ENCODE assay signal across 14 cellular contexts in the genomic region with DNA sequence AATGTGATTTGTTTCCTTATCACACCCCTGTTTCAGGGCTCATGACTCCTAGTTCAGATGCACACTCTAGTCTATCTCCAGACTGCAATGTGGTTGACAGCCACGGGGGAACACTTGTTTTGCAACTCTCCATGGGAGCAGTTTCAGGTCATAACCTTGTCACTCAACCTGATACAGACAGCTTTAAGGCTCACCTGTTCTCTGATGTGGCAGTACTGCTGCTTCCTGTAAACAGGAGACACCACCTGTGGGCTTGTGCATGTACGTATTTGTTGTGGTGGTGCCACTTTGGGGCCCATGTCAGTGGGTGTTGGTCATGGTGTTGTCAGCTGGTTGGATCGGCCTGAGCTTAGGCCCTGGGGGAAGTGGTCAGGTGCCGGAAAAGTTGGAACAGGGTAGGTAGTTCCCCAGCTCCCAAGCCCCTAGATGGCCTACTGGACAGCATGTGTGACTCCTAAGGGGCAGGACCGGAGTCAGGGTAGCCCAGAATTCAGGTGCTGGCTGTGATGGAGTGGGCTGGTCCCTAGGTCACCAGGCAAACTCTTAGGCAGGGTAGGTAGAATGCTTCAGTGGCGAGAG. TPM values are rescaled to one million over a fixed set of nuclear protein-coding genes. Genes with fewer than 3 reads are reported as not detected.
DNase-seq lines count a peak whose midpoint lies in the region; ATAC-seq and TF ChIP-seq lines count a peak whose summit lies in the region.
"Had no signal": no experiment of that assay in that cellular context is flagged by ENCODE, and none has a peak within 500 bp of the region (broad histone marks: within the 10 kb centered on the region; RNA-seq: fewer than 3 reads in every experiment).

No MANE protein-coding gene starts in this region.

- no peak for TF ChIP-seq CTCF in type B pancreatic cell (conservative IDR thresholded peaks at IDR 0.05)

- H3K9me3 Mint-ChIP-seq in type B pancreatic cell: no peaks in the 10 kb centered on the region
- H3K9me3 Mint-ChIP-seq in activated T-helper 2 cell treated with anti-CD3 and anti-CD28 coated beads, Interferon-gamma antibody, Interleukin-2, Interleukin-4, amounts not matched to agents 10 μg/mL and 5 μg/mL and 100 μg/mL, durations not matched to agents 14 hours and 24 hours and 36 hours: no peaks in the 10 kb centered on the region
- H3K9me3 Mint-ChIP-seq: stimulated activated naive CD8-positive, alpha-beta T cell treated with anti-CD3 and anti-CD28 coated beads, Interleukin-15, Interleukin-2, amounts not matched to agents 100 ng/mL and 50 ng/mL, for 24 hours had no signal

- peak overlapping the region; percentile 82 for H3K27ac Mint-ChIP-seq in type B pancreatic cell
- H3K27ac Mint-ChIP-seq in activated T-helper 2 cell treated with anti-CD3 and anti-CD28 coated beads, Interferon-gamma antibody, Interleukin-2, Interleukin-4, amounts not matched to agents 10 μg/mL and 5 μg/mL and 100 μg/mL, durations not matched to agents 14 hours and 24 hours and 36 hours: no peak overlapping the region
- H3K27ac Mint-ChIP-seq: stimulated activated naive CD8-positive, alpha-beta T cell treated with anti-CD3 and anti-CD28 coated beads, Interleukin-15, Interleukin-2, amounts not matched to agents 100 ng/mL and 50 ng/mL, for 24 hours had no signal

- no peaks in the 10 kb centered on the region for H3K4me1 Mint-ChIP-seq in type B pancreatic cell (ENCODE audit: unreplicated experiment)
- peaks cover 5% of the 10 kb centered on the region for H3K4me1 Mint-ChIP-seq in activated T-helper 2 cell treated with anti-CD3 and anti-CD28 coated beads, Interferon-gamma antibody, Interleukin-2, Interleukin-4, amounts not matched to agents 10 μg/mL and 5 μg/mL and 100 μg/mL, durations not matched to agents 14 hours and 24 hours and 36 hours (ENCODE audit: low read depth)

- no peaks in the 10 kb centered on the region for H3K27me3 Mint-ChIP-seq in type B pancreatic cell
- no peaks in the 10 kb centered on the region for H3K27me3 Mint-ChIP-seq in activated T-helper 2 cell treated with anti-CD3 and anti-CD28 coated beads, Interferon-gamma antibody, Interleukin-2, Interleukin-4, amounts not matched to agents 10 μg/mL and 5 μg/mL and 100 μg/mL, durations not matched to agents 14 hours and 24 hours and 36 hours (ENCODE audit: low read depth)
- H3K27me3 Mint-ChIP-seq: stimulated activated naive CD8-positive, alpha-beta T cell treated with anti-CD3 and anti-CD28 coated beads, Interleukin-15, Interleukin-2, amounts not matched to agents 100 ng/mL and 50 ng/mL, for 24 hours had no signal

- peak; percentile 90 for ATAC-seq in esophagus mucosa
- ATAC-seq: Panc1 had no signal

- no peaks in the 10 kb centered on the region for H3K36me3 Mint-ChIP-seq in type B pancreatic cell
- no peaks in the 10 kb centered on the region for H3K36me3 Mint-ChIP-seq in activated T-helper 2 cell treated with anti-CD3 and anti-CD28 coated beads, Interferon-gamma antibody, Interleukin-2, Interleukin-4, amounts not matched to agents 10 μg/mL and 5 μg/mL and 100 μg/mL, durations not matched to agents 14 hours and 24 hours and 36 hours (ENCODE audit: low read depth)

- DNase-seq in stimulated activated CD4-positive, alpha-beta T cell treated with anti-CD3 and anti-CD28 coated beads, Interleukin-4, amount 100 ng/mL, for 24 hours: peak; percentile 10
- DNase-seq in stimulated activated CD4-positive, alpha-beta T cell treated with anti-CD3 and anti-CD28 coated beads, Interleukin-4, amount 100 ng/mL, for 1 hour: no peak
- DNase-seq in T-helper 9 cell (peak; percentile 39), type B pancreatic cell (ENCODE audit: extremely low spot score, unreplicated experiment) (no peak), NCI-H1105 (lab: John Stamatoyannopoulos, UW) (no peak), NCI-H2107 (lab: John Stamatoyannopoulos, UW) (no peak)
- DNase-seq in activated T-helper 2 cell treated with anti-CD3 and anti-CD28 coated beads, Interferon-gamma antibody, Interleukin-2, Interleukin-4, amounts not matched to agents 10 μg/mL and 5 μg/mL and 100 μg/mL, durations not matched to agents 14 hours and 24 hours and 36 hours (ENCODE audit: low spot score): no peak

- no peak overlapping the region for H3K4me3 Mint-ChIP-seq in type B pancreatic cell
- H3K4me3 Mint-ChIP-seq in activated T-helper 2 cell treated with anti-CD3 and anti-CD28 coated beads, Interferon-gamma antibody, Interleukin-2, Interleukin-4, amounts not matched to agents 10 μg/mL and 5 μg/mL and 100 μg/mL, durations not matched to agents 14 hours and 24 hours and 36 hours (ENCODE audit: low read depth): no peak overlapping the region
- H3K4me3 Mint-ChIP-seq: stimulated activated naive CD8-positive, alpha-beta T cell treated with anti-CD3 and anti-CD28 coated beads, Interleukin-15, Interleukin-2, amounts not matched to agents 100 ng/mL and 50 ng/mL, for 24 hours had no signal

- intact Hi-C loops in activated T-helper 2 cell treated with anti-CD3 and anti-CD28 coated beads, Interferon-gamma antibody, Interleukin-2, Interleukin-4, amounts not matched to agents 10 μg/mL and 5 μg/mL and 100 μg/mL, durations not matched to agents 14 hours and 24 hours and 36 hours (cut with micrococcal nuclease): loop anchor here (10.0 kb wide), 1 partner anchor 177 kb away; no protein-coding TSS in a partner anchor

RNA-seq across cellular contexts. Expression of a gene that starts 46.2 kb away (rescaled TPM):
- total RNA-seq in esophagus mucosa: not detected
- total RNA-seq in type B pancreatic cell (ENCODE audit: low replicate concordance): not detected in 2 replicates
- total RNA-seq in activated T-helper 2 cell treated with anti-CD3 and anti-CD28 coated beads, Interferon-gamma antibody, Interleukin-2, Interleukin-4, amounts not matched to agents 10 μg/mL and 5 μg/mL and 100 μg/mL, durations not matched to agents 14 hours and 24 hours and 36 hours: 0.41 and 0.87 TPM in 2 replicates
- total RNA-seq: dermis microvascular lymphatic vessel endothelial cell, glomerular endothelial cell, left ventricle myocardium inferior, osteoblast had no signal

Comparison
In these comparisons a context has a peak if more than half of its experiments do, and no peak if none do; other contexts are left out.
1. DNase-seq: peak in stimulated activated CD4-positive, alpha-beta T cell treated with anti-CD3 and anti-CD28 coated beads, Interleukin-4, amount 100 ng/mL, for 24 hours (single experiment) and T-helper 9 cell (single experiment); none in stimulated activated CD4-positive, alpha-beta T cell treated with anti-CD3 and anti-CD28 coated beads, Interleukin-4, amount 100 ng/mL, for 1 hour (single experiment), type B pancreatic cell (single experiment), activated T-helper 2 cell treated with anti-CD3 and anti-CD28 coated beads, Interferon-gamma antibody, Interleukin-2, Interleukin-4, amounts not matched to agents 10 μg/mL and 5 μg/mL and 100 μg/mL, durations not matched to agents 14 hours and 24 hours and 36 hours (single experiment), NCI-H1105 (single experiment) and NCI-H2107 (single experiment).